1 cellular context compared by ENCODE assay signal in the genomic region with DNA sequence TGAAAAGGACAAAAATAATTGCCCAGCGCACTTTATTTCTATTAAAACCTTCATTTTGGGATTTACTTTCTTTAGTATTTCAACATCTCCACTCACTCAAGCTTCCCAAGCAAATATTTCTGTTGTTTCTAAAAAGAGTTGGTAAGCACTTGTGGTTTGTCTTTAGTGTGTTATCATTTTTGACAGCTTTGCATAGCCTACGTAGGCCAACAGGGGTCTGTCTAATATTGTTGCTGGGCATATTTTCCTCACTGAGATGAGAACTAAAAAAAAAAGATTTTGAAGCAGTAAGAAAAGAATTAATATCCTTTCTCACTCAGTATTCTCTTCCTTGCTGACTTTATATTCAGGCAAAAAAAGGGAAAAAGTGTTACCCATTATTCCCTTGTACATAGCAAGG.
TF ChIP-seq lines count a peak whose summit lies in the region.

No MANE protein-coding gene starts in this region.

TF ChIP-seq in K562, 482 proteins besides CTCF, POLR2A, EP300 and RAD21:
- no peak for TF ChIP-seq HCFC1 (IDR thresholded peaks at IDR 0.05; ENCODE audit: low read depth, low read length)
- 0 out of 2 replicates have a peak, but pooled peaks have one; percentile 15 for TF ChIP-seq ZNF384 (IDR thresholded peaks at IDR 0.05; ENCODE audit: low read depth, low read length)
- TF ChIP-seq TBP (optimal IDR thresholded peaks at IDR 0.05; ENCODE audit: low read depth, low read length), result no peak
